In the genomic region with DNA sequence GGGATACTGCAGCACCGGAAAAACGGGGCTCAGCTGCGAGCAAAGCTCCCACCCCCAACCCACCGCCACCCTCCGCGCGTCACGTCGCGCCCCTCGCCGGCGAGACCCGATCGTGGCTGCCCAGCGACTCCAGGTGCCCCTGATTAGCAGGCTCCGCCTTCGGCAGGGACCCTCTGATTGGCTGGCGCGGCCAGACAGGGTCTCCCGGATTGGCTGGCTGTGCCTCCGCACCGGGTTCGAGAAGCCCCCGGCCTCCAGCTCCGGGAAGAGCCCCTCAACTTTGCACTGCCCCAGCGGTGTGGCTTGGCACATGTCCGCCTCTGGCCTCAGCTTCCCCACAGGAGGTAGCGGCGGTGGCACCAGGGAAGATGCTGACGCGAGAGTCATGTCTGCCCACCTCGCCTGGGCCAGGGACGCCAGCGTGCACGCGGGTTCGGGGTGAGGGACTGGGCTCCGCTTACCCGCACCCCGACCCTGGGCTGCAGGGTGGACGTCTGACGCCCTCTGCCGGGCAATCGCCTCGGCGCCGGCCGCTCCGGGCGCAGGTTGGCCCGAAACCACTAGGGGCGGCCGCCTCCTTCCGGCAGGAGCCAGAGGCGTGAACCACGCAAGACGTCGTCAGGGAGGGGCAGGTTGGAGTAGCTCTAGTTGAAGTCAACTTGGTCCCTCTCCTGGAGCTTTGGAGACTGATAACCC, we compare ENCODE assay signal across 8 cellular contexts. TPM values are rescaled to one million over a fixed set of nuclear protein-coding genes. Genes with fewer than 3 reads are reported as not detected.
DNase-seq lines count a peak whose midpoint lies in the region; ATAC-seq and TF ChIP-seq lines count a peak whose summit lies in the region.

No MANE protein-coding gene starts in this region.

- no peaks in the 10 kb centered on the region for H3K27me3 ChIP-seq in right cardiac atrium (ENCODE audit: control insufficient read depth, insufficient read depth)

- intact Hi-C loops in right cardiac atrium (cut with DNase I), result loop anchor here (2.0 to 5.0 kb wide), 2 partner anchors 17 to 97 kb away; no protein-coding TSS in a partner anchor

- H3K4me1 ChIP-seq in right cardiac atrium (ENCODE audit: control insufficient read depth, insufficient read depth, low read length), result peaks cover 7% of the 10 kb centered on the region

- TF ChIP-seq CTCF in GM12872 (IDR thresholded peaks at IDR 0.05; ENCODE audit: insufficient read depth, low read depth, low read length), result peak; percentile 100

- H3K27ac ChIP-seq in right cardiac atrium (ENCODE audit: low read length), result peak overlapping the region; percentile 65

- peak overlapping the region; percentile 20 for H3K4me3 ChIP-seq in right cardiac atrium (ENCODE audit: low read length)

- WGBS in right cardiac atrium, result under 1% methylated on average over 59 of the region's 59 CpGs

- ATAC-seq in HG02610 (IDR thresholded peaks at IDR 0.05; ENCODE audit: unreplicated experiment) (peak; percentile 49), right cardiac atrium (peak; percentile 68 to 75)

- DNase-seq in NCI-H1092 (lab: John Stamatoyannopoulos, UW) (peak; percentile 57), T-helper 1 cell (peak; percentile 87 to 98 (median 93)), amygdala (lab: John Stamatoyannopoulos, UW) (peak in 54 of 56 donors; percentile 42 to 86 (median 72)), right cardiac atrium (peak; percentile 93 to 97 (median 97)), retina (peak; percentile 98), GM19240 (ENCODE audit: insufficient read length, low spot score) (no peak)

- no peaks in the 10 kb centered on the region for H3K9me3 ChIP-seq in right cardiac atrium (ENCODE audit: control insufficient read depth, low read length)

RNA-seq across cellular contexts. Expression of a gene that starts 0.5 kb away (rescaled TPM):
- 10 to 100 TPM; 15.2 to 23.3 (median 22.0) TPM for total RNA-seq in right cardiac atrium
- 11.2 TPM for polyA plus RNA-seq in right cardiac atrium

RNA-seq across cellular contexts. Expression of a gene that starts 9.8 kb away (rescaled TPM):
- total RNA-seq in right cardiac atrium, result 10 to 100 TPM in 3 of 4 donors, 1 to 10 TPM in 1; 9.6 to 14.9 (median 13.0) TPM
- polyA plus RNA-seq in right cardiac atrium, result 7.6 TPM
